ENCODE assay signal across 1 cellular context in genomic region chr12:4267904-4268548, GRCh38.
TF ChIP-seq lines count a peak whose summit lies in the region.

No MANE protein-coding gene starts in this region.

TF ChIP-seq in SK-N-SH treated with all-trans-retinoic acid at 6 μM for 48 hours, 23 proteins besides CTCF, POLR2A, EP300 and RAD21 (continued from another document):
- TF ChIP-seq PATZ1 (CRISPR knock-in tag; IDR thresholded peaks at IDR 0.05; ENCODE audit: borderline replicate concordance) (no peak), PPARA (CRISPR knock-in tag; IDR thresholded peaks at IDR 0.05; ENCODE audit: borderline replicate concordance) (no peak), TSHZ2 (CRISPR knock-in tag; IDR thresholded peaks at IDR 0.05) (no peak), RARB (CRISPR knock-in tag; IDR thresholded peaks at IDR 0.05) (no peak), ZNF565 (CRISPR knock-in tag; conservative IDR thresholded peaks at IDR 0.05; ENCODE audit: low read depth) (no peak), CSDC2 (CRISPR knock-in tag; IDR thresholded peaks at IDR 0.05) (no peak), TOX (CRISPR knock-in tag; IDR thresholded peaks at IDR 0.05; ENCODE audit: borderline replicate concordance) (no peak), TCF4 (CRISPR knock-in tag; IDR thresholded peaks at IDR 0.05; ENCODE audit: borderline replicate concordance) (no peak), ZFP3 (CRISPR knock-in tag; IDR thresholded peaks at IDR 0.05) (no peak), BACH2 (CRISPR knock-in tag; IDR thresholded peaks at IDR 0.05; ENCODE audit: borderline replicate concordance) (no peak), POU6F1 (CRISPR knock-in tag; IDR thresholded peaks at IDR 0.05; ENCODE audit: borderline replicate concordance, low read depth) (no peak), ZFP30 (CRISPR knock-in tag; IDR thresholded peaks at IDR 0.05) (no peak)
